15 cellular contexts compared by ENCODE assay signal in genomic region chr16:11004351-11004750, GRCh38. TPM values are rescaled to one million over a fixed set of nuclear protein-coding genes. Genes with fewer than 3 reads are reported as not detected.
A peak's percentile ranks its signal among the peaks of the same experiment; 100 is the strongest.
DNase-seq lines count a peak whose midpoint lies in the region; ATAC-seq and TF ChIP-seq lines count a peak whose summit lies in the region.
"Had no signal": no experiment of that assay in that cellular context is flagged by ENCODE, and none has a peak within 500 bp of the region (broad histone marks: within the 10 kb centered on the region; RNA-seq: fewer than 3 reads in every experiment).

No MANE protein-coding gene starts in this region.

- POLR2A ChIA-PET in AG04449 (lab: Yijun Ruan, JAX), result interaction anchor here (0.8 kb wide), 1 partner anchor 251 kb away, joined by 6 read pairs; the partner anchor contains the start of gene SOCS1

- H3K4me3 ChIP-seq in AG04449 (ENCODE audit: low read depth, low read length) (no peak overlapping the region), breast epithelium (no peak overlapping the region)
- H3K4me3 ChIP-seq: upper lobe of left lung had no signal

- CTCF ChIA-PET in AG04449 (lab: Yijun Ruan, JAX), result interaction anchor here (1.2 to 1.8 kb wide), 2 partner anchors 14 to 41 kb away, joined by 3 to 4 read pairs; no protein-coding TSS in a partner anchor

- no peaks in the 10 kb centered on the region for H3K36me3 ChIP-seq in breast epithelium

- H3K9me3 ChIP-seq in breast epithelium, result no peaks in the 10 kb centered on the region
- H3K9me3 ChIP-seq: upper lobe of left lung had no signal

- ATAC-seq in GM21423 (IDR thresholded peaks at IDR 0.05; ENCODE audit: unreplicated experiment), result no peak
- ATAC-seq: left colon; naive thymus-derived CD8-positive, alpha-beta T cell had no signal

- no peak for TF ChIP-seq POLR2A in breast epithelium (IDR thresholded peaks at IDR 0.05)

- peak overlapping the region; percentile 62 to 78 for H3K27ac ChIP-seq in breast epithelium
- H3K27ac ChIP-seq: upper lobe of left lung had no signal

- H3K27me3 ChIP-seq in breast epithelium, result no peaks in the 10 kb centered on the region
- H3K27me3 ChIP-seq: upper lobe of left lung had no signal

- TF ChIP-seq CTCF in AG04449 (IDR thresholded peaks at IDR 0.05; ENCODE audit: insufficient read depth, low read length, missing control alignments) (no peak), breast epithelium (IDR thresholded peaks at IDR 0.05) (no peak)

- no peaks in the 10 kb centered on the region for H3K4me1 ChIP-seq in breast epithelium
- H3K4me1 ChIP-seq: upper lobe of left lung had no signal

- intact Hi-C loops in breast epithelium (cut with DNase I; ENCODE audit: low total_unique reads), result no loop called here

- DNase-seq in AG04449 (ENCODE audit: low read depth, low spot score) (peak; percentile 29), HT1080 (ENCODE audit: low read depth) (peak; percentile 18), breast epithelium (ENCODE audit: low spot score in 2 of 2) (peak in 1 of 2 donors; percentile 67), mesenteric fat pad (ENCODE audit: low spot score) (peak; percentile 53), NCI-H2081 (lab: John Stamatoyannopoulos, UW) (no peak), kidney glomerular epithelial cell (lab: John Stamatoyannopoulos, UW) (no peak), D341Med (ENCODE audit: low spot score) (no peak)
- DNase-seq: activated CD4-positive, CD25-positive, alpha-beta regulatory T cell treated with anti-CD3 and anti-CD28 coated beads, Interleukin-2, amount 50 U/mL, for 72 hours; Calu3; hippocampal formation; left colon; naive thymus-derived CD8-positive, alpha-beta T cell; stimulated activated CD4-positive, alpha-beta T cell treated with anti-CD3 and anti-CD28 coated beads, Interleukin-1b, Interleukin-23, amount 100 ng/mL, for 48 hours; upper lobe of left lung had no signal

RNA-seq across cellular contexts. Expression of gene CLEC16A, which starts 60.0 kb away (rescaled TPM):
- 12.5 and 12.9 TPM in 2 replicates for total RNA-seq in HT1080 (2014; rRNA removed; shearing (Covaris generic))
- 12.9 and 15.0 TPM in 2 replicates for polyA plus RNA-seq in HT1080 (2015; cell fraction: cytosol; rRNA removed)
- polyA plus RNA-seq in HT1080 (2015; cell fraction: nucleus; rRNA removed), result 13.5 and 17.2 TPM in 2 replicates
- total RNA-seq in breast epithelium (10 to 100 TPM; 20.0 to 35.3 (median 33.1) TPM), mesenteric fat pad (27.5 TPM)

Comparison
In these comparisons a context has a peak if more than half of its experiments do, and no peak if none do; other contexts are left out.
1. DNase-seq: peak in AG04449 (single experiment), HT1080 (single experiment) and mesenteric fat pad (single experiment); none in NCI-H2081 (0 of 2), kidney glomerular epithelial cell (single experiment) and D341Med (single experiment).